ENCODE assay signal across 19 cellular contexts in genomic region chr9:123418506-123418905, GRCh38.
A peak's percentile ranks its signal among the peaks of the same experiment; 100 is the strongest.
DNase-seq lines count a peak whose midpoint lies in the region; ATAC-seq, FAIRE-seq and TF ChIP-seq lines count a peak whose summit lies in the region.
"Had no signal": no experiment of that assay in that cellular context is flagged by ENCODE, and none has a peak within 500 bp of the region (broad histone marks: within the 10 kb centered on the region; RNA-seq: fewer than 3 reads in every experiment).

No MANE protein-coding gene starts in this region.

- no peaks in the 10 kb centered on the region for H3K9me3 Mint-ChIP-seq in activated naive CD4-positive, alpha-beta T cell treated with anti-CD3 and anti-CD28 coated beads for 36 hours
- H3K9me3 Mint-ChIP-seq in WTC11, result no peaks in the 10 kb centered on the region
- H3K9me3 Mint-ChIP-seq: CD4-positive, alpha-beta T cell had no signal

- no peaks in the 10 kb centered on the region for H3K4me1 Mint-ChIP-seq in activated naive CD4-positive, alpha-beta T cell treated with anti-CD3 and anti-CD28 coated beads for 36 hours (ENCODE audit: low read depth)
- H3K4me1 Mint-ChIP-seq in WTC11, result peaks cover 50% of the 10 kb centered on the region

- no peak overlapping the region for H3K9ac ChIP-seq in HepG2 (ENCODE audit: insufficient read depth, low read depth, low read length)
- H3K9ac ChIP-seq: KMS-11 had no signal

- no peaks in the 10 kb centered on the region for H3K9me3 ChIP-seq in HepG2 (ENCODE audit: low read length)
- no peaks in the 10 kb centered on the region for H3K9me3 ChIP-seq in spleen
- H3K9me3 ChIP-seq: BE2C, SJCRH30 had no signal

- H3K27me3 ChIP-seq in HepG2 (ENCODE audit: control insufficient read depth in 1 of 2, insufficient read depth in 2 of 2, low read length in 2 of 2) (no peaks in the 10 kb centered on the region), spleen (replicated peaks in 1 of 7) (no peaks in the 10 kb centered on the region)
- H3K27me3 ChIP-seq: BE2C, SJCRH30 had no signal

- 98% methylated on average over 6 of the region's 10 CpGs for WGBS in HepG2 (ENCODE audit: low lambda C conversion rate)
- WGBS in spleen, 5 donors, result 91 to 98% (median 93%) methylated on average over 8 to 10 of the region's 10 CpGs

- no peak overlapping the region for H2AFZ ChIP-seq in HepG2 (ENCODE audit: low read length)
- H2AFZ ChIP-seq: PC-9 had no signal

- FAIRE-seq in HepG2 (lab: Jason Lieb, UNC), result no peak
- FAIRE-seq: GM12892, GM18507 had no signal

- H3K4me3 Mint-ChIP-seq in activated naive CD4-positive, alpha-beta T cell treated with anti-CD3 and anti-CD28 coated beads for 36 hours, result no peak overlapping the region
- H3K4me3 Mint-ChIP-seq in WTC11, result no peak overlapping the region
- H3K4me3 Mint-ChIP-seq: CD4-positive, alpha-beta T cell had no signal

- no peak for ATAC-seq in WTC11
- ATAC-seq in HepG2, result no peak

- H3K36me3 ChIP-seq in HepG2 (replicated peaks in 1 of 2; ENCODE audit: control insufficient read depth in 1 of 2, insufficient read depth in 2 of 2, low read length in 2 of 2) (peaks cover 9 to 26% of the 10 kb centered on the region in 2 experiments), spleen (peaks cover 0 to 98% (median 24%) of the 10 kb centered on the region in 6 donors)
- H3K36me3 ChIP-seq: BE2C, SJCRH30 had no signal

- in situ Hi-C loops in HepG2 (cut with HindIII; ENCODE audit: extremely low pct_ligation_motif_present, low pct_unique_long_range_greater_than_20kb), result loop anchor here (25.0 kb wide), 1 partner anchor 619 kb away; no protein-coding TSS in a partner anchor

- H3K79me2 ChIP-seq in HepG2 (ENCODE audit: insufficient read depth, low read length), result no peaks in the 10 kb centered on the region

- TF ChIP-seq CTCF in WTC11 (IDR thresholded peaks at IDR 0.05), result no peak
- no peak for TF ChIP-seq CTCF in HepG2 (CRISPR knock-in tag; IDR thresholded peaks at IDR 0.05)
- no peak for TF ChIP-seq CTCF in spleen (IDR thresholded peaks at IDR 0.05 in 8 of 11, conservative IDR thresholded peaks at IDR 0.05 in 3 of 11)

- BruUV-seq in HepG2 (replicated peaks; lab: Mats Ljungman, UMichigan), result no TSS peak

- H3K27me3 Mint-ChIP-seq in activated naive CD4-positive, alpha-beta T cell treated with anti-CD3 and anti-CD28 coated beads for 36 hours (ENCODE audit: low read depth), result no peaks in the 10 kb centered on the region
- no peaks in the 10 kb centered on the region for H3K27me3 Mint-ChIP-seq in WTC11 (ENCODE audit: low read depth)
- H3K27me3 Mint-ChIP-seq: CD4-positive, alpha-beta T cell had no signal

- no peak for TF ChIP-seq RAD21 in HepG2 (CRISPR knock-in tag; IDR thresholded peaks at IDR 0.05)

- TF ChIP-seq EP300 in HepG2 (IDR thresholded peaks at IDR 0.05; ENCODE audit: low read depth in 2 of 2, low read length in 2 of 2), result no peak
- no peak for TF ChIP-seq EP300 in HepG2 (CRISPR knock-in tag; IDR thresholded peaks at IDR 0.05; ENCODE audit: borderline replicate concordance)

- CTCF ChIA-PET in activated naive CD4-positive, alpha-beta T cell treated with anti-CD3 and anti-CD28 coated beads for 36 hours (lab: Charles Lee), result no interaction called here
- CTCF ChIA-PET in WTC11 (lab: Charles Lee) (interaction anchor here (0.6 to 2.1 kb wide), 4 partner anchors 11 to 177 kb away, joined by 3 to 7 read pairs (median 4); no protein-coding TSS in a partner anchor), HepG2 (lab: Yijun Ruan, JAX; ENCODE audit: low intra/inter-chr PET ratio, low total read pairs) (no interaction called here)

- intact Hi-C loops in activated naive CD4-positive, alpha-beta T cell treated with anti-CD3 and anti-CD28 coated beads for 36 hours (cut with micrococcal nuclease), result no loop called here
- intact Hi-C loops in HepG2 (cut with micrococcal nuclease; ENCODE audit: unreplicated experiment), result no loop called here
- intact Hi-C loops in spleen (cut with DNase I; ENCODE audit: low total_unique reads), result no loop called here

- peaks cover 5% of the 10 kb centered on the region for H3K36me3 Mint-ChIP-seq in activated naive CD4-positive, alpha-beta T cell treated with anti-CD3 and anti-CD28 coated beads for 36 hours (ENCODE audit: low read depth)
- 0 out of 2 replicates have a peak, but pooled peaks cover 2% of the 10 kb centered on the region for H3K36me3 Mint-ChIP-seq in WTC11

- H4K20me1 ChIP-seq in HepG2 (ENCODE audit: insufficient read depth, low read length), result no peaks in the 10 kb centered on the region

- TF ChIP-seq POLR2A in HepG2 (IDR thresholded peaks at IDR 0.05; ENCODE audit: insufficient read depth in 1 of 2, low read depth in 2 of 2, low read length in 2 of 2) (no peak), spleen (IDR thresholded peaks at IDR 0.05) (no peak)

- H3K27ac Mint-ChIP-seq in activated naive CD4-positive, alpha-beta T cell treated with anti-CD3 and anti-CD28 coated beads for 36 hours, result peak overlapping the region; percentile 19
- peak overlapping the region; percentile 81 for H3K27ac Mint-ChIP-seq in WTC11
- H3K27ac Mint-ChIP-seq: CD4-positive, alpha-beta T cell had no signal

- H3K4me3 ChIP-seq in HepG2 (replicated peaks in 1 of 3; ENCODE audit: insufficient read depth in 1 of 3, low read depth in 2 of 3, low read length in 3 of 3), result no peak overlapping the region
- no peak overlapping the region for H3K4me3 ChIP-seq in spleen
- H3K4me3 ChIP-seq: PC-9, SJCRH30 had no signal

- H3K27ac ChIP-seq in HepG2 (ENCODE audit: extremely low read length, insufficient read depth, low read length), result no peak overlapping the region
- H3K27ac ChIP-seq in spleen, result no peak overlapping the region
- H3K27ac ChIP-seq: KMS-11, PC-9, SJCRH30 had no signal

- no peaks in the 10 kb centered on the region for H3K4me1 ChIP-seq in HepG2 (ENCODE audit: insufficient read depth, low read length)
- no peaks in the 10 kb centered on the region for H3K4me1 ChIP-seq in spleen
- H3K4me1 ChIP-seq: BE2C, SJCRH30 had no signal

- H3K4me2 ChIP-seq in HepG2 (ENCODE audit: low read depth, low read length), result no peak overlapping the region
- H3K4me2 ChIP-seq: KMS-11, PC-9 had no signal

- POLR2A ChIA-PET in WTC11 (lab: Charles Lee), result interaction anchor here (1.0 kb wide), 1 partner anchor 122 kb away, joined by 3 read pairs; no protein-coding TSS in a partner anchor
- POLR2A ChIA-PET in HepG2 (lab: Yijun Ruan, JAX), result no interaction called here

- DNase-seq in activated naive CD4-positive, alpha-beta T cell treated with anti-CD3 and anti-CD28 coated beads for 36 hours, result no peak
- DNase-seq in activated naive CD4-positive, alpha-beta T cell treated with anti-CD3 and anti-CD28 coated beads, Interleukin-2, amount 50 U/mL, for 16 hours, result no peak
- DNase-seq in WTC11 (ENCODE audit: low spot score) (no peak), HepG2 (ENCODE audit: low spot score) (no peak), spleen (peak; percentile 34), NCI-H446 (lab: John Stamatoyannopoulos, UW) (no peak), NOMO-1 (lab: John Stamatoyannopoulos, UW; ENCODE audit: unreplicated experiment in 2 of 2) (no peak)
- DNase-seq: BE2C; CD4-positive, alpha-beta T cell; DMS79; NCI-H187; NCI-H2107; NCI-H510A treated with DMSO at 0.1 percent for 48 hours; NCI-H82; PC-9; SJCRH30 had no signal

TF ChIP-seq in WTC11, 78 proteins besides CTCF, POLR2A, EP300 and RAD21:
- TF ChIP-seq, protein P1, sequence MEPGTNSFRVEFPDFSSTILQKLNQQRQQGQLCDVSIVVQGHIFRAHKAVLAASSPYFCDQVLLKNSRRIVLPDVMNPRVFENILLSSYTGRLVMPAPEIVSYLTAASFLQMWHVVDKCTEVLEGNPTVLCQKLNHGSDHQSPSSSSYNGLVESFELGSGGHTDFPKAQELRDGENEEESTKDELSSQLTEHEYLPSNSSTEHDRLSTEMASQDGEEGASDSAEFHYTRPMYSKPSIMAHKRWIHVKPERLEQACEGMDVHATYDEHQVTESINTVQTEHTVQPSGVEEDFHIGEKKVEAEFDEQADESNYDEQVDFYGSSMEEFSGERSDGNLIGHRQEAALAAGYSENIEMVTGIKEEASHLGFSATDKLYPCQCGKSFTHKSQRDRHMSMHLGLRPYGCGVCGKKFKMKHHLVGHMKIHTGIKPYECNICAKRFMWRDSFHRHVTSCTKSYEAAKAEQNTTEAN (CRISPR knock-in tag; IDR thresholded peaks at IDR 0.05), result no peak
- TF ChIP-seq CREB1 (CRISPR knock-in tag; IDR thresholded peaks at IDR 0.05), result no peak
- no peak for TF ChIP-seq MYBL2 (CRISPR knock-in tag; IDR thresholded peaks at IDR 0.05)

TF ChIP-seq in HepG2, 621 proteins besides CTCF, POLR2A, EP300 and RAD21:
- no peak for TF ChIP-seq TERF1 (CRISPR knock-in tag; IDR thresholded peaks at IDR 0.05)
- TF ChIP-seq ZNF12 (CRISPR knock-in tag; IDR thresholded peaks at IDR 0.05), result no peak
- peak; percentile 39; the same call in 1 of the 2 replicates for TF ChIP-seq ZNF629 (CRISPR knock-in tag; conservative IDR thresholded peaks at IDR 0.05)
- no peak for TF ChIP-seq ZNF7 (CRISPR knock-in tag; IDR thresholded peaks at IDR 0.05)
- no peak for TF ChIP-seq THYN1 (CRISPR knock-in tag; IDR thresholded peaks at IDR 0.05; ENCODE audit: borderline replicate concordance, low read depth)
- no peak for TF ChIP-seq SYNCRIP (IDR thresholded peaks at IDR 0.05; ENCODE audit: insufficient read depth, low read depth, low read length)
- no peak for TF ChIP-seq FLYWCH1 (CRISPR knock-in tag; IDR thresholded peaks at IDR 0.05)
- TF ChIP-seq PTBP1 (IDR thresholded peaks at IDR 0.05; ENCODE audit: low read depth, low read length, poor library complexity, severe bottlenecking), result no peak
